In genomic region chr10:74924251-74924954, GRCh38 we compare ENCODE assay signal across 9 cellular contexts.
A peak's percentile ranks its signal among the peaks of the same experiment; 100 is the strongest.
DNase-seq lines count a peak whose midpoint lies in the region; ATAC-seq and TF ChIP-seq lines count a peak whose summit lies in the region.
"Had no signal": no experiment of that assay in that cellular context is flagged by ENCODE, and none has a peak within 500 bp of the region (broad histone marks: within the 10 kb centered on the region; RNA-seq: fewer than 3 reads in every experiment).

No MANE protein-coding gene starts in this region.

- H3K4me1 ChIP-seq in body of pancreas (peaks cover 82% of the 10 kb centered on the region), thoracic aorta (ENCODE audit: control insufficient read depth in 1 of 2, low read depth in 2 of 2) (peaks cover 49 to 66% of the 10 kb centered on the region in 2 donors)

- DNase-seq in HT-29 (ENCODE audit: low spot score) = peak; percentile 65
- DNase-seq in body of pancreas = no peak
- DNase-seq in iris pigment epithelial cell (ENCODE audit: low read depth) = peak; percentile 97
- DNase-seq in thoracic aorta (ENCODE audit: low spot score) = no peak
- DNase-seq in stimulated activated CD4-positive, alpha-beta T cell treated with anti-CD3 and anti-CD28 coated beads, Interleukin-2, amount 100 ng/mL, for 24 hours = no peak
- DNase-seq in activated CD4-positive, alpha-beta T cell treated with anti-CD3 and anti-CD28 coated beads, Interleukin-2, amount 10 ng/mL, durations not matched to agents 7 days and 5 days = no peak
- DNase-seq: activated naive CD4-positive, alpha-beta T cell treated with Interleukin-2 at 50 U/mL for 16 hours had no signal

- H3K9me3 ChIP-seq in body of pancreas = no peaks in the 10 kb centered on the region
- H3K9me3 ChIP-seq in thoracic aorta = peaks cover 4% of the 10 kb centered on the region

- peaks cover 16% of the 10 kb centered on the region for H3K4me1 Mint-ChIP-seq in activated CD4-positive, alpha-beta T cell treated with anti-CD3 and anti-CD28 coated beads, Interleukin-2, amount 10 ng/mL, durations not matched to agents 7 days and 5 days

- H3K9me3 Mint-ChIP-seq in activated CD4-positive, alpha-beta T cell treated with anti-CD3 and anti-CD28 coated beads, Interleukin-2, amount 10 ng/mL, durations not matched to agents 7 days and 5 days = peaks cover 9% of the 10 kb centered on the region

- H3K36me3 Mint-ChIP-seq in activated CD4-positive, alpha-beta T cell treated with anti-CD3 and anti-CD28 coated beads, Interleukin-2, amount 10 ng/mL, durations not matched to agents 7 days and 5 days (ENCODE audit: low read depth) = peaks cover 17% of the 10 kb centered on the region

- peak; percentile 60 for ATAC-seq in body of pancreas
- peak; percentile 66 for ATAC-seq in thoracic aorta (ENCODE audit: insufficient number of reproducible peaks, low FRiP score, low read depth)
- no peak for ATAC-seq in HG02885 (IDR thresholded peaks at IDR 0.05; ENCODE audit: poor library complexity, unreplicated experiment)
- no peak for ATAC-seq in HG03175 (IDR thresholded peaks at IDR 0.05; ENCODE audit: unreplicated experiment)

- intact Hi-C loops in body of pancreas (cut with DNase I) = no loop called here

- POLR2A ChIA-PET in activated CD4-positive, alpha-beta T cell treated with anti-CD3 and anti-CD28 coated beads, Interleukin-2, amount 10 ng/mL, durations not matched to agents 7 days and 5 days (lab: Charles Lee) = interaction anchor here (0.7 kb wide), 1 partner anchor 741 kb away, joined by 3 read pairs; no protein-coding TSS in a partner anchor

- TF ChIP-seq CTCF in body of pancreas (IDR thresholded peaks at IDR 0.05) (no peak), thoracic aorta (IDR thresholded peaks at IDR 0.05) (no peak)

- H3K36me3 ChIP-seq in body of pancreas (replicated peaks in 1 of 2; ENCODE audit: insufficient read depth in 1 of 2, low read depth in 2 of 2) (no peaks in the 10 kb centered on the region), thoracic aorta (no peaks in the 10 kb centered on the region)

- H3K4me3 Mint-ChIP-seq in activated CD4-positive, alpha-beta T cell treated with anti-CD3 and anti-CD28 coated beads, Interleukin-2, amount 10 ng/mL, durations not matched to agents 7 days and 5 days = no peak overlapping the region

- H3K27me3 Mint-ChIP-seq in activated CD4-positive, alpha-beta T cell treated with anti-CD3 and anti-CD28 coated beads, Interleukin-2, amount 10 ng/mL, durations not matched to agents 7 days and 5 days = no peaks in the 10 kb centered on the region

- CTCF ChIA-PET in activated CD4-positive, alpha-beta T cell treated with anti-CD3 and anti-CD28 coated beads, Interleukin-2, amount 10 ng/mL, durations not matched to agents 7 days and 5 days (lab: Charles Lee) = interaction anchor here (1.3 kb wide), 1 partner anchor 10 kb away, joined by 3 read pairs; no protein-coding TSS in a partner anchor

- no peak overlapping the region for H3K4me3 ChIP-seq in body of pancreas
- peak overlapping the region; percentile 56 for H3K4me3 ChIP-seq in thoracic aorta

- H3K27ac Mint-ChIP-seq in activated CD4-positive, alpha-beta T cell treated with anti-CD3 and anti-CD28 coated beads, Interleukin-2, amount 10 ng/mL, durations not matched to agents 7 days and 5 days = no peak overlapping the region

- whole genome bisulfite sequencing in body of pancreas, 2 donors = 28 to 32% methylated on average over 5 of the region's 5 CpGs

- no peak for TF ChIP-seq POLR2A in body of pancreas (IDR thresholded peaks at IDR 0.05)

- no peaks in the 10 kb centered on the region for H3K27me3 ChIP-seq in body of pancreas
- H3K27me3 ChIP-seq in thoracic aorta (replicated peaks; ENCODE audit: insufficient read depth) = no peaks in the 10 kb centered on the region

- peak overlapping the region; percentile 33 to 69 (median 62) for H3K27ac ChIP-seq in body of pancreas
- H3K27ac ChIP-seq in thoracic aorta = peak overlapping the region; percentile 65 to 75

Comparison
In these comparisons a context has a peak if more than half of its experiments do, and no peak if none do; other contexts are left out.
1. DNase-seq: peak in HT-29 (single experiment) and iris pigment epithelial cell (single experiment); none in body of pancreas (0 of 4), thoracic aorta (single experiment), stimulated activated CD4-positive, alpha-beta T cell treated with anti-CD3 and anti-CD28 coated beads, Interleukin-2, amount 100 ng/mL, for 24 hours (0 of 2) and activated CD4-positive, alpha-beta T cell treated with anti-CD3 and anti-CD28 coated beads, Interleukin-2, amount 10 ng/mL, durations not matched to agents 7 days and 5 days (single experiment).
2. ATAC-seq: peak in body of pancreas (single experiment) and thoracic aorta (single experiment); none in HG02885 (single experiment) and HG03175 (single experiment).